ENCODE assay signal across 9 cellular contexts in genomic region chr1:64948905-64949833, GRCh38. TPM values are rescaled to one million over a fixed set of nuclear protein-coding genes. Genes with fewer than 3 reads are reported as not detected.
DNase-seq lines count a peak whose midpoint lies in the region; ATAC-seq and TF ChIP-seq lines count a peak whose summit lies in the region.
"Had no signal": no experiment of that assay in that cellular context is flagged by ENCODE, and none has a peak within 500 bp of the region (broad histone marks: within the 10 kb centered on the region; RNA-seq: fewer than 3 reads in every experiment).

No MANE protein-coding gene starts in this region.

- H3K4me1 Mint-ChIP-seq in MCF 10A (ENCODE audit: insufficient read depth, unreplicated experiment) (peaks cover 44% of the 10 kb centered on the region), type B pancreatic cell (ENCODE audit: unreplicated experiment) (peaks cover 37% of the 10 kb centered on the region)
- peaks cover 66% of the 10 kb centered on the region for H3K4me1 Mint-ChIP-seq in activated CD4-positive, alpha-beta T cell treated with anti-CD3 and anti-CD28 coated beads, Interleukin-2, amount 10 ng/mL, durations not matched to agents 7 days and 5 days

- H3K36me3 Mint-ChIP-seq in MCF 10A (ENCODE audit: insufficient read depth, unreplicated experiment) = no peaks in the 10 kb centered on the region
- H3K36me3 Mint-ChIP-seq in activated CD4-positive, alpha-beta T cell treated with anti-CD3 and anti-CD28 coated beads, Interleukin-2, amount 10 ng/mL, durations not matched to agents 7 days and 5 days (ENCODE audit: low read depth) = peaks cover 8% of the 10 kb centered on the region
- H3K36me3 Mint-ChIP-seq in type B pancreatic cell = no peaks in the 10 kb centered on the region

- H3K4me3 ChIP-seq in breast epithelium (no peak overlapping the region), testis (no peak overlapping the region)

- BruUV-seq in MCF 10A (replicated peaks; lab: Mats Ljungman, UMichigan) = TSS peak; percentile 99

- no peaks in the 10 kb centered on the region for H3K9me3 ChIP-seq in breast epithelium
- no peaks in the 10 kb centered on the region for H3K9me3 ChIP-seq in testis

- H3K27ac Mint-ChIP-seq in MCF 10A (ENCODE audit: low read depth, unreplicated experiment) = peak overlapping the region; percentile 81
- H3K27ac Mint-ChIP-seq in activated CD4-positive, alpha-beta T cell treated with anti-CD3 and anti-CD28 coated beads, Interleukin-2, amount 10 ng/mL, durations not matched to agents 7 days and 5 days = peak overlapping the region; percentile 6
- H3K27ac Mint-ChIP-seq in type B pancreatic cell = peak overlapping the region; percentile 84

- CTCF ChIA-PET in MCF 10A (lab: Yijun Ruan, JAX) = interaction anchor here (0.6 to 1.3 kb wide), 4 partner anchors 10 to 33 kb away, joined by 3 to 5 read pairs (median 4); no protein-coding TSS in a partner anchor
- CTCF ChIA-PET in activated CD4-positive, alpha-beta T cell treated with anti-CD3 and anti-CD28 coated beads, Interleukin-2, amount 10 ng/mL, durations not matched to agents 7 days and 5 days (lab: Charles Lee) = interaction anchor here (0.6 to 1.2 kb wide), 2 partner anchors 12 to 56 kb away, joined by 3 to 4 read pairs; no protein-coding TSS in a partner anchor

- no peak for TF ChIP-seq POLR2A in breast epithelium (IDR thresholded peaks at IDR 0.05)
- TF ChIP-seq POLR2A in testis (IDR thresholded peaks at IDR 0.05) = no peak

- H3K27ac ChIP-seq in breast epithelium (no peak overlapping the region), foreskin keratinocyte (peak overlapping the region; percentile 66), testis (no peak overlapping the region)

- WGBS in testis, 2 donors = 53 to 61% methylated on average over 3 of the region's 3 CpGs

- peak overlapping the region; percentile 18 for H3K4me3 Mint-ChIP-seq in MCF 10A (ENCODE audit: unreplicated experiment)
- no peak overlapping the region for H3K4me3 Mint-ChIP-seq in activated CD4-positive, alpha-beta T cell treated with anti-CD3 and anti-CD28 coated beads, Interleukin-2, amount 10 ng/mL, durations not matched to agents 7 days and 5 days
- no peak overlapping the region for H3K4me3 Mint-ChIP-seq in type B pancreatic cell

- intact Hi-C loops in MCF 10A (cut with micrococcal nuclease) (loop anchor here (2.0 kb wide), 1 partner anchor 14 kb away; no protein-coding TSS in a partner anchor), breast epithelium (cut with DNase I; ENCODE audit: low total_unique reads) (no loop called here), testis (cut with DNase I; ENCODE audit: low total_unique reads) (no loop called here)

- no peaks in the 10 kb centered on the region for H3K36me3 ChIP-seq in breast epithelium
- H3K36me3 ChIP-seq in testis (ENCODE audit: low read depth, missing control alignments) = no peaks in the 10 kb centered on the region

- ATAC-seq in foreskin keratinocyte (peak; percentile 90), GM18498 (IDR thresholded peaks at IDR 0.05; ENCODE audit: unreplicated experiment) (no peak)

- H3K27me3 Mint-ChIP-seq in MCF 10A (ENCODE audit: insufficient read depth, unreplicated experiment) = no peaks in the 10 kb centered on the region
- H3K27me3 Mint-ChIP-seq in activated CD4-positive, alpha-beta T cell treated with anti-CD3 and anti-CD28 coated beads, Interleukin-2, amount 10 ng/mL, durations not matched to agents 7 days and 5 days = no peaks in the 10 kb centered on the region
- no peaks in the 10 kb centered on the region for H3K27me3 Mint-ChIP-seq in type B pancreatic cell

- DNase-seq in MCF 10A (ENCODE audit: unreplicated experiment) (peak; percentile 79), breast epithelium (ENCODE audit: low spot score in 2 of 2) (no peak), foreskin keratinocyte (peak in 1 of 2 donors; percentile 75), type B pancreatic cell (ENCODE audit: extremely low spot score, unreplicated experiment) (no peak), NCI-H510A treated with DMSO at 0.1 percent for 48 hours (lab: John Stamatoyannopoulos, UW) (no peak), testis (no peak)
- DNase-seq in activated CD4-positive, alpha-beta T cell treated with anti-CD3 and anti-CD28 coated beads, Interleukin-2, amount 10 ng/mL, durations not matched to agents 7 days and 5 days = no peak
- DNase-seq: DMS79 treated with DMSO at 0.1 percent for 48 hours had no signal

- no peaks in the 10 kb centered on the region for H3K9me3 Mint-ChIP-seq in MCF 10A (ENCODE audit: unreplicated experiment)
- H3K9me3 Mint-ChIP-seq in activated CD4-positive, alpha-beta T cell treated with anti-CD3 and anti-CD28 coated beads, Interleukin-2, amount 10 ng/mL, durations not matched to agents 7 days and 5 days = no peaks in the 10 kb centered on the region
- no peaks in the 10 kb centered on the region for H3K9me3 Mint-ChIP-seq in type B pancreatic cell

- H3K4me1 ChIP-seq in breast epithelium (no peaks in the 10 kb centered on the region), foreskin keratinocyte (peaks cover 17% of the 10 kb centered on the region), testis (no peaks in the 10 kb centered on the region)

- TF ChIP-seq CTCF in MCF 10A (IDR thresholded peaks at IDR 0.05; ENCODE audit: unreplicated experiment) (no peak), breast epithelium (IDR thresholded peaks at IDR 0.05) (no peak), foreskin keratinocyte (conservative IDR thresholded peaks at IDR 0.05) (no peak), type B pancreatic cell (conservative IDR thresholded peaks at IDR 0.05) (no peak), testis (IDR thresholded peaks at IDR 0.05) (no peak)

- H3K27me3 ChIP-seq in breast epithelium = no peaks in the 10 kb centered on the region
- H3K27me3 ChIP-seq in foreskin keratinocyte = no peaks in the 10 kb centered on the region
- no peaks in the 10 kb centered on the region for H3K27me3 ChIP-seq in testis

- POLR2A ChIA-PET in MCF 10A (lab: Yijun Ruan, JAX) = interaction anchor here (0.6 to 3.1 kb wide), 17 partner anchors 9 to 194 kb away, joined by 3 to 20 read pairs (median 4); partner anchors contain the start of gene JAK1
- POLR2A ChIA-PET in activated CD4-positive, alpha-beta T cell treated with anti-CD3 and anti-CD28 coated beads, Interleukin-2, amount 10 ng/mL, durations not matched to agents 7 days and 5 days (lab: Charles Lee) = no interaction called here

RNA-seq across cellular contexts. Expression of gene JAK1, which starts 17.2 kb away (rescaled TPM):
- total RNA-seq in MCF 10A (2022) = 73.1 and 80.0 TPM in 2 replicates
- 100 to 1,000 TPM; 179 to 258 (median 196) TPM for total RNA-seq in breast epithelium
- 100 to 1,000 TPM; 198 to 212 TPM for total RNA-seq in activated CD4-positive, alpha-beta T cell treated with anti-CD3 and anti-CD28 coated beads, Interleukin-2, amount 10 ng/mL, durations not matched to agents 7 days and 5 days
- total RNA-seq in foreskin keratinocyte = 60.7 and 67.8 TPM in 2 replicates
- 17.8 and 18.5 TPM in 2 replicates for polyA plus RNA-seq in foreskin keratinocyte
- 54.8 and 57.2 TPM in 2 replicates for total RNA-seq in type B pancreatic cell (ENCODE audit: low replicate concordance)
- total RNA-seq in testis = 100 to 1,000 TPM; 117 to 142 TPM
- polyA plus RNA-seq in testis (ENCODE audit: insufficient read depth, low read depth, low replicate concordance) = 100 TPM

Comparison
In these comparisons a context has a peak if more than half of its experiments do, and no peak if none do; other contexts are left out.
1. H3K27ac Mint-ChIP-seq: peak in every context shown above with its lines; median percentile 84 in type B pancreatic cell; 81 in MCF 10A; 6 in activated CD4-positive, alpha-beta T cell treated with anti-CD3 and anti-CD28 coated beads, Interleukin-2, amount 10 ng/mL, durations not matched to agents 7 days and 5 days.